Comparison of ENCODE assay signal across 1 cellular context in the genomic region with DNA sequence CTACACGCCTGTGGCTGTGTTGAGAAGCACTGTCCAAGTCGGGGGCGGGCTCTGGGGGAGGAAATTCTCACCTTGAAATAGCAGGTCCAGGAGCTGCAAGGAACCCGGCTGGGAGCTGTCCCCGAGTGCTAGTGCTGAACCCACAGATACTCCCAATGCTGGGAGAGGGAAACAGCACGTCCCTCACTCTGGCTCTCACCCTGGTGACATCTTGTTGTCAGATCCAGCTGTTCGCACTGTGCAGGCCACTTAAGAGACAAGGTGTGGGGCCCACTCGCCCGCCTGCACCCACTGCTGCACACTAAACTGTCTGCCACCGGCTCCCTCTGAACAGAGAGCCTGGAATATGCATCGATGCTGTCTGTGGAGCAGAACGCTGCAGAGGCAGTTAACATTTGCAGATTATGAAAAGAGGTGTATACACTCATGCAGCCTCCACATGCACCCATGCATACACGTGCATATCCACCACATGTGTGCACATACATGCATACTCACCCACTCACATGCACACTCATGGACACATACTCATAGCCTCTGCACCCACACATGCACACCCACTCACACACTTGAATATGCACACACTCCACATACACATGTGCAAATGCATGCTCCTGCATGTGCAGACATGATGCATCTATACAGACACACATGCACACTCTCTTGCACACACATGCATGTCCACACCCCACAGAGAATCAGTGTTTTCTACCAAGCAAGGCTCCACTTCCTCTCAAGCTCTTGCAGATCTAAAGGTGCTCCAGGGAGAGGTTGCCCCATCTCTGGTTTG.
TF ChIP-seq lines count a peak whose summit lies in the region.

No MANE protein-coding gene starts in this region.

TF ChIP-seq in IMR-90, 13 proteins besides CTCF, POLR2A, EP300 and RAD21 (continued from another document):
- TF ChIP-seq, protein P1, sequence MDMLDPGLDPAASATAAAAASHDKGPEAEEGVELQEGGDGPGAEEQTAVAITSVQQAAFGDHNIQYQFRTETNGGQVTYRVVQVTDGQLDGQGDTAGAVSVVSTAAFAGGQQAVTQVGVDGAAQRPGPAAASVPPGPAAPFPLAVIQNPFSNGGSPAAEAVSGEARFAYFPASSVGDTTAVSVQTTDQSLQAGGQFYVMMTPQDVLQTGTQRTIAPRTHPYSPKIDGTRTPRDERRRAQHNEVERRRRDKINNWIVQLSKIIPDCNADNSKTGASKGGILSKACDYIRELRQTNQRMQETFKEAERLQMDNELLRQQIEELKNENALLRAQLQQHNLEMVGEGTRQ (IDR thresholded peaks at IDR 0.05; ENCODE audit: low read depth, low read length), result no peak
- no peak for TF ChIP-seq NFE2L2 (IDR thresholded peaks at IDR 0.05; ENCODE audit: low read depth, low read length)
- no peak for TF ChIP-seq MXI1 (IDR thresholded peaks at IDR 0.05; ENCODE audit: borderline replicate concordance, low read depth, low read length)
- TF ChIP-seq MAZ (IDR thresholded peaks at IDR 0.05; ENCODE audit: borderline replicate concordance, low read depth, low read length), result no peak
- TF ChIP-seq FOS (IDR thresholded peaks at IDR 0.05; ENCODE audit: low read depth, low read length), result no peak
- TF ChIP-seq SMC3 (IDR thresholded peaks at IDR 0.05; ENCODE audit: low read depth, low read length), result no peak
- TF ChIP-seq, protein P2, sequence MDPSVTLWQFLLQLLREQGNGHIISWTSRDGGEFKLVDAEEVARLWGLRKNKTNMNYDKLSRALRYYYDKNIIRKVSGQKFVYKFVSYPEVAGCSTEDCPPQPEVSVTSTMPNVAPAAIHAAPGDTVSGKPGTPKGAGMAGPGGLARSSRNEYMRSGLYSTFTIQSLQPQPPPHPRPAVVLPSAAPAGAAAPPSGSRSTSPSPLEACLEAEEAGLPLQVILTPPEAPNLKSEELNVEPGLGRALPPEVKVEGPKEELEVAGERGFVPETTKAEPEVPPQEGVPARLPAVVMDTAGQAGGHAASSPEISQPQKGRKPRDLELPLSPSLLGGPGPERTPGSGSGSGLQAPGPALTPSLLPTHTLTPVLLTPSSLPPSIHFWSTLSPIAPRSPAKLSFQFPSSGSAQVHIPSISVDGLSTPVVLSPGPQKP (IDR thresholded peaks at IDR 0.05; ENCODE audit: borderline replicate concordance, low read depth, low read length), result no peak
- TF ChIP-seq BHLHE40 (IDR thresholded peaks at IDR 0.05; ENCODE audit: low read depth, low read length), result no peak
